ENCODE assay signal across 1 cellular context in genomic region chr5:126680215-126680817, GRCh38.
TF ChIP-seq lines count a peak whose summit lies in the region.

No MANE protein-coding gene starts in this region.

TF ChIP-seq in K562, 482 proteins besides CTCF, POLR2A, EP300 and RAD21 (continued from another document):
- no peak for TF ChIP-seq ATF1 (CRISPR knock-in tag; IDR thresholded peaks at IDR 0.05)
- TF ChIP-seq ATF1 (tag; IDR thresholded peaks at IDR 0.05) = peak; percentile 29; the same call in 1 of the 2 replicates
- TF ChIP-seq HDAC1 (IDR thresholded peaks at IDR 0.05) = peak in 1 of 2 experiments; percentile 24; a peak in 1 of 4 replicates
